ENCODE assay signal across 1 cellular context in genomic region chr1:117710710-117711109, GRCh38.
TF ChIP-seq lines count a peak whose summit lies in the region.

No MANE protein-coding gene starts in this region.

TF ChIP-seq in H1, 55 proteins besides CTCF, POLR2A, EP300 and RAD21:
- no peak for TF ChIP-seq SIN3A (conservative IDR thresholded peaks at IDR 0.05 in 1 of 2, IDR thresholded peaks at IDR 0.05 in 1 of 2; ENCODE audit: low read depth in 1 of 2, low read length in 2 of 2)
- TF ChIP-seq ATF2 (IDR thresholded peaks at IDR 0.05; ENCODE audit: low read length) = no peak
- TF ChIP-seq EGR1 (IDR thresholded peaks at IDR 0.05; ENCODE audit: borderline replicate concordance, low read depth, low read length) = no peak
- no peak for TF ChIP-seq KDM4A (IDR thresholded peaks at IDR 0.05; ENCODE audit: low read depth, low read length, severe bottlenecking)
- no peak for TF ChIP-seq BRCA1 (IDR thresholded peaks at IDR 0.05; ENCODE audit: low read depth, low read length)
- TF ChIP-seq RFX5 (IDR thresholded peaks at IDR 0.05; ENCODE audit: borderline replicate concordance, low read depth, low read length) = no peak
- no peak for TF ChIP-seq JUN (IDR thresholded peaks at IDR 0.05; ENCODE audit: low read depth, low read length)
- TF ChIP-seq JUND (IDR thresholded peaks at IDR 0.05; ENCODE audit: low read length) = no peak
- no peak for TF ChIP-seq SUZ12 (IDR thresholded peaks at IDR 0.05; ENCODE audit: low read length)
- no peak for TF ChIP-seq SAP30 (IDR thresholded peaks at IDR 0.05; ENCODE audit: insufficient read depth, insufficient replicate concordance, low read length)
- TF ChIP-seq HDAC2 (IDR thresholded peaks at IDR 0.05; ENCODE audit: borderline replicate concordance in 1 of 2, low read depth in 2 of 2, low read length in 2 of 2) = no peak
- no peak for TF ChIP-seq TCF12 (IDR thresholded peaks at IDR 0.05; ENCODE audit: low read depth, low read length)
- no peak for TF ChIP-seq SP4 (IDR thresholded peaks at IDR 0.05; ENCODE audit: low read length)
- TF ChIP-seq EZH2 (IDR thresholded peaks at IDR 0.05; ENCODE audit: low read depth, low read length, severe bottlenecking) = no peak
- no peak for TF ChIP-seq SIRT6 (IDR thresholded peaks at IDR 0.05; ENCODE audit: low read length)
- TF ChIP-seq FOSL1 (IDR thresholded peaks at IDR 0.05; ENCODE audit: insufficient read depth, low read depth, low read length) = no peak
- TF ChIP-seq SRF (IDR thresholded peaks at IDR 0.05; ENCODE audit: low read depth, low read length) = no peak
- no peak for TF ChIP-seq E2F6 (IDR thresholded peaks at IDR 0.05)
- no peak for TF ChIP-seq CTBP2 (IDR thresholded peaks at IDR 0.05; ENCODE audit: borderline replicate concordance, insufficient read depth, insufficient read length, low read length)
